9 cellular contexts compared by ENCODE assay signal in the genomic region with DNA sequence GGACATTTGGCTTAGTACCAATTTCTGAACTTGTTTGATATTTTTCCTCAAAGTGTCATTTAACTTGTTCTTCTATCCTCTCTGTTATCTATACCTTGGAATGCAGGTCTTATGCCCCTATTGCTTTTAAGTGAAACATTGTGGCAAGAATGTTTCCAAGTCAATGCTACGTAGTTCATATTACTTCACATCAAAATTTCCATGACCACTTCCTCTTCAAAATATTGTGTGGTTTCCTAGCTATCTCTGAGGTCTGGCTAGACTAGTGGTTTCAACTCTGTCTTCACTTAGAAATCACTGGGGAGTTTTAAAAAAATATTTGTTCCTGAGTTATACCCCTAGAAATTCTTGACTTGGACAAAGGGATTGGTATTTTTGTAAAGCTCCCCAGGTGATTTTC. TPM values are rescaled to one million over a fixed set of nuclear protein-coding genes. Genes with fewer than 3 reads are reported as not detected.
DNase-seq lines count a peak whose midpoint lies in the region; ATAC-seq and TF ChIP-seq lines count a peak whose summit lies in the region.
"Had no signal": no experiment of that assay in that cellular context is flagged by ENCODE, and none has a peak within 500 bp of the region (broad histone marks: within the 10 kb centered on the region; RNA-seq: fewer than 3 reads in every experiment).

No MANE protein-coding gene starts in this region.

- TF ChIP-seq EP300 in suprapubic skin (IDR thresholded peaks at IDR 0.05): no peak

- no peaks in the 10 kb centered on the region for H3K79me2 ChIP-seq in mammary epithelial cell (ENCODE audit: insufficient read depth, low read length)

- TF ChIP-seq CTCF in mammary epithelial cell (conservative IDR thresholded peaks at IDR 0.05 in 1 of 2, IDR thresholded peaks at IDR 0.05 in 1 of 2; ENCODE audit: extremely low read depth in 1 of 2, insufficient read depth in 1 of 2, low read depth in 1 of 2, low read length in 2 of 2): no peak
- no peak for TF ChIP-seq CTCF in suprapubic skin (IDR thresholded peaks at IDR 0.05)

- H3K27me3 Mint-ChIP-seq in activated T-cell treated with anti-CD3 and anti-CD28 coated beads, Interleukin-2, amount 50 U/mL, for 72 hours (ENCODE audit: low read depth): no peaks in the 10 kb centered on the region

- intact Hi-C loops in mammary epithelial cell (cut with micrococcal nuclease): no loop called here

- no peaks in the 10 kb centered on the region for H4K20me1 ChIP-seq in mammary epithelial cell (ENCODE audit: insufficient read depth, low read length)

- BruUV-seq in mammary epithelial cell (replicated peaks; lab: Mats Ljungman, UMichigan): no TSS peak

- no peak overlapping the region for H3K9ac ChIP-seq in mammary epithelial cell (ENCODE audit: insufficient read depth, low read length)

- H3K4me3 Mint-ChIP-seq in activated T-cell treated with anti-CD3 and anti-CD28 coated beads, Interleukin-2, amount 50 U/mL, for 72 hours: peak overlapping the region; percentile 8 to 27
- H3K4me3 Mint-ChIP-seq: nephron progenitor cell had no signal

- no peaks in the 10 kb centered on the region for H3K9me3 ChIP-seq in mammary epithelial cell (replicated peaks; ENCODE audit: insufficient read depth, low read length)
- no peaks in the 10 kb centered on the region for H3K9me3 ChIP-seq in suprapubic skin

- peaks cover 64% of the 10 kb centered on the region for H3K4me1 Mint-ChIP-seq in activated T-cell treated with anti-CD3 and anti-CD28 coated beads, Interleukin-2, amount 50 U/mL, for 72 hours (ENCODE audit: low read depth)
- H3K4me1 Mint-ChIP-seq: nephron progenitor cell had no signal

- peaks cover 8 to 16% of the 10 kb centered on the region in 2 donors for H3K36me3 Mint-ChIP-seq in activated T-cell treated with anti-CD3 and anti-CD28 coated beads, Interleukin-2, amount 50 U/mL, for 72 hours (ENCODE audit: insufficient read depth in 2 of 2)

- H3K4me3 ChIP-seq in mammary epithelial cell (replicated peaks in 1 of 3; ENCODE audit: insufficient read depth in 1 of 3, low read depth in 2 of 3, low read length in 3 of 3): no peak overlapping the region
- no peak overlapping the region for H3K4me3 ChIP-seq in suprapubic skin

- DNase-seq in activated T-cell treated with anti-CD3 and anti-CD28 coated beads, Interleukin-2, amount 50 U/mL, for 72 hours: no peak
- no peak for DNase-seq in activated T-cell treated with anti-CD3 and anti-CD28 coated beads, Interleukin-2, amount 50 U/mL, for 1 hour
- DNase-seq in MV-4-11 (lab: John Stamatoyannopoulos, UW) (peak; percentile 88), mammary epithelial cell (peak; percentile 71), suprapubic skin (ENCODE audit: low spot score in 2 of 2) (no peak), NCI-H2081 (lab: John Stamatoyannopoulos, UW) (no peak), A172 (ENCODE audit: low spot score) (no peak), HT-29 (ENCODE audit: low spot score) (no peak)
- DNase-seq: nephron progenitor cell had no signal

- H3K27me3 ChIP-seq in mammary epithelial cell (ENCODE audit: insufficient read depth, low read length): no peaks in the 10 kb centered on the region
- no peaks in the 10 kb centered on the region for H3K27me3 ChIP-seq in suprapubic skin

- in situ Hi-C loops in mammary epithelial cell (cut with MboI; ENCODE audit: low sequenced_read_pairs in 2 of 2): no loop called here

- H3K4me1 ChIP-seq in mammary epithelial cell (ENCODE audit: insufficient read depth, low read length) (no peaks in the 10 kb centered on the region), suprapubic skin (peaks cover 17% of the 10 kb centered on the region)

- ATAC-seq in activated T-cell treated with anti-CD3 and anti-CD28 coated beads, Interleukin-2, amount 50 U/mL, for 72 hours (replicated peaks in 1 of 2): peak; percentile 73 to 82

- H3K27ac Mint-ChIP-seq in activated T-cell treated with anti-CD3 and anti-CD28 coated beads, Interleukin-2, amount 50 U/mL, for 72 hours: peak overlapping the region; percentile 64
- H3K27ac Mint-ChIP-seq: nephron progenitor cell had no signal

- dilution Hi-C loops in mammary epithelial cell (cut with HindIII; ENCODE audit: low sequenced_read_pairs): no loop called here

- no peak for TF ChIP-seq POLR2A in suprapubic skin (IDR thresholded peaks at IDR 0.05)

- no peak overlapping the region for H3K4me2 ChIP-seq in mammary epithelial cell (ENCODE audit: insufficient read depth, low read depth, low read length)

- CTCF ChIA-PET in mammary epithelial cell (lab: Charles Lee; ENCODE audit: low non-redundant PET): no interaction called here

- peaks cover 7 to 12% of the 10 kb centered on the region in 2 donors for H3K9me3 Mint-ChIP-seq in activated T-cell treated with anti-CD3 and anti-CD28 coated beads, Interleukin-2, amount 50 U/mL, for 72 hours

- H3K36me3 ChIP-seq in mammary epithelial cell (ENCODE audit: insufficient read depth, low read length) (no peaks in the 10 kb centered on the region), suprapubic skin (no peaks in the 10 kb centered on the region)

- H2AFZ ChIP-seq in mammary epithelial cell (ENCODE audit: low read depth, low read length): no peak overlapping the region

- WGBS in mammary epithelial cell (ENCODE audit: low coverage, missing lambda C conversion rate): 13% methylated on average over 1 of the region's 1 CpG
- 32% methylated on average over 1 of the region's 1 CpG for WGBS in suprapubic skin

- H3K27ac ChIP-seq in mammary epithelial cell (ENCODE audit: insufficient read depth, low read depth, low read length): no peak overlapping the region
- H3K27ac ChIP-seq in suprapubic skin: peak overlapping the region; percentile 71

RNA-seq across cellular contexts. Expression of gene RASGEF1B, which starts 20.2 kb away (rescaled TPM):
- total RNA-seq in activated T-cell treated with anti-CD3 and anti-CD28 coated beads, Interleukin-2, amount 50 U/mL, for 72 hours: 1 to 10 TPM; 7.3 to 8.6 TPM
- 10 to 100 TPM; 10.6 to 15.3 TPM for total RNA-seq in mammary epithelial cell
- 8.7 TPM for polyA plus RNA-seq in mammary epithelial cell
- 2.0 TPM for polyA minus RNA-seq in mammary epithelial cell
- 100 to 1,000 TPM in 1 of 4 donors, 10 to 100 TPM in 3; 32.4 to 106 (median 63.0) TPM for total RNA-seq in suprapubic skin
- not detected in 2 replicates for total RNA-seq in A172 (2014; rRNA removed; shearing (Covaris generic))
- 3.5 and 6.3 TPM in 2 replicates for total RNA-seq in HT-29 (2014; rRNA removed; shearing (Covaris generic))

Comparison
In these comparisons a context has a peak if more than half of its experiments do, and no peak if none do; other contexts are left out.
1. DNase-seq: peak in MV-4-11 (single experiment) and mammary epithelial cell (single experiment); none in activated T-cell treated with anti-CD3 and anti-CD28 coated beads, Interleukin-2, amount 50 U/mL, for 72 hours (0 of 2), activated T-cell treated with anti-CD3 and anti-CD28 coated beads, Interleukin-2, amount 50 U/mL, for 1 hour (single experiment), suprapubic skin (0 of 2), NCI-H2081 (0 of 2), A172 (single experiment) and HT-29 (single experiment).